In genomic region chr7:122886357-122887081, GRCh38 we compare ENCODE assay signal across 9 cellular contexts. TPM values are rescaled to one million over a fixed set of nuclear protein-coding genes. Genes with fewer than 3 reads are reported as not detected.
DNase-seq lines count a peak whose midpoint lies in the region; TF ChIP-seq lines count a peak whose summit lies in the region.
"Had no signal": no experiment of that assay in that cellular context is flagged by ENCODE, and none has a peak within 500 bp of the region (broad histone marks: within the 10 kb centered on the region; RNA-seq: fewer than 3 reads in every experiment).

Gene CADPS2, minus strand, starts transcription at chr7:122886460. Its CDS starts 123 bp downstream, at chr7:122886337.

- WGBS in lower leg skin, 2 donors, result 1% methylated on average over 46 to 68 of the region's 73 CpGs

- H3K27ac ChIP-seq in stomach smooth muscle (ENCODE audit: low read length), result peak within 1 kb of the TSS; percentile 70
- H3K27ac ChIP-seq: BLaER1 had no signal

- H3K9me3 ChIP-seq in HAP-1, result no peaks in the 10 kb centered on the region
- H3K9me3 ChIP-seq in endocrine pancreas (ENCODE audit: control insufficient read depth, low read length), result no peaks in the 10 kb centered on the region
- H3K9me3 ChIP-seq in stomach smooth muscle (ENCODE audit: control insufficient read depth in 2 of 2, low read length in 2 of 2), result no peaks in the 10 kb centered on the region

- peak within 1 kb of the TSS; percentile 92 for H3K9ac ChIP-seq in endocrine pancreas (ENCODE audit: control insufficient read depth, insufficient read depth, low read length)
- peak within 1 kb of the TSS; percentile 73 to 74 for H3K9ac ChIP-seq in stomach smooth muscle (ENCODE audit: low read length in 2 of 2)
- H3K9ac ChIP-seq: BLaER1 had no signal

- H3K4me1 ChIP-seq in HAP-1 (no peaks in the 10 kb centered on the region; the same call in 1 of the 2 replicates), endocrine pancreas (ENCODE audit: control insufficient read depth, insufficient read depth, low read length) (peaks cover 9% of the 10 kb centered on the region), stomach smooth muscle (ENCODE audit: control insufficient read depth, insufficient read depth, low read length) (peaks cover 3% of the 10 kb centered on the region)
- H3K4me1 ChIP-seq: BLaER1 had no signal

- TF ChIP-seq POLR2A in lower leg skin (IDR thresholded peaks at IDR 0.05), result no peak

- in situ Hi-C loops in HAP-1 (cut with MboI; ENCODE audit: low sequenced_read_pairs), result no loop called here

- H3K36me3 ChIP-seq in HAP-1 (replicated peaks) (no peaks in the 10 kb centered on the region), endocrine pancreas (ENCODE audit: control insufficient read depth, insufficient read depth, low read length) (no peaks in the 10 kb centered on the region), stomach smooth muscle (ENCODE audit: control insufficient read depth in 2 of 2, insufficient read depth in 2 of 2, low read length in 2 of 2) (no peaks in the 10 kb centered on the region)
- H3K36me3 ChIP-seq: BLaER1 had no signal

- intact Hi-C loops in lower leg skin (cut with DNase I; ENCODE audit: low total_unique reads), result no loop called here

- peaks cover 58% of the 10 kb centered on the region for H3K27me3 ChIP-seq in HAP-1 (ENCODE audit: low read depth)
- no peaks in the 10 kb centered on the region for H3K27me3 ChIP-seq in endocrine pancreas (ENCODE audit: control insufficient read depth, insufficient read depth, low read length)
- no peaks in the 10 kb centered on the region for H3K27me3 ChIP-seq in stomach smooth muscle (ENCODE audit: control insufficient read depth in 1 of 2, insufficient read depth in 2 of 2, low read length in 2 of 2)
- H3K27me3 ChIP-seq: BLaER1 had no signal

- DNase-seq in DMS79 treated with DMSO at 0.1 percent for 48 hours (lab: John Stamatoyannopoulos, UW) (peak; percentile 26), DMS79 (lab: John Stamatoyannopoulos, UW) (no peak), HAP-1 (ENCODE audit: low spot score in 2 of 2) (peak; percentile 25 to 68), LoVo (ENCODE audit: low spot score) (peak; percentile 94), SKM-1 (lab: John Stamatoyannopoulos, UW; ENCODE audit: unreplicated experiment) (peak; percentile 82), lower leg skin (ENCODE audit: low spot score in 2 of 2) (peak; percentile 58 to 95)

- TF ChIP-seq CTCF in lower leg skin (IDR thresholded peaks at IDR 0.05), result no peak

- H3K4me3 ChIP-seq in HAP-1 (peak within 1 kb of the TSS; percentile 31), endocrine pancreas (ENCODE audit: control insufficient read depth, insufficient read depth, low read length) (peak within 1 kb of the TSS; percentile 69), lower leg skin (ENCODE audit: low read depth, poor library complexity, severe bottlenecking) (peak within 1 kb of the TSS; percentile 67), stomach smooth muscle (ENCODE audit: low read length in 2 of 2) (peak within 1 kb of the TSS; percentile 87 to 91)
- H3K4me3 ChIP-seq: BLaER1 had no signal

RNA-seq across cellular contexts. Expression of gene CADPS2, which starts in this region (rescaled TPM):
- 10 to 100 TPM in 1 of 4 donors, 1 to 10 TPM in 3; 4.1 to 11.6 (median 6.5) TPM for total RNA-seq in lower leg skin

Comparison
In these comparisons a context has a peak if more than half of its experiments do, and no peak if none do; other contexts are left out.
1. H3K4me3 ChIP-seq: peak in every context shown above with its lines; median percentile 89 in stomach smooth muscle; 69 in endocrine pancreas; 67 in lower leg skin; 31 in HAP-1.